1 cellular context compared by ENCODE assay signal in the genomic region with DNA sequence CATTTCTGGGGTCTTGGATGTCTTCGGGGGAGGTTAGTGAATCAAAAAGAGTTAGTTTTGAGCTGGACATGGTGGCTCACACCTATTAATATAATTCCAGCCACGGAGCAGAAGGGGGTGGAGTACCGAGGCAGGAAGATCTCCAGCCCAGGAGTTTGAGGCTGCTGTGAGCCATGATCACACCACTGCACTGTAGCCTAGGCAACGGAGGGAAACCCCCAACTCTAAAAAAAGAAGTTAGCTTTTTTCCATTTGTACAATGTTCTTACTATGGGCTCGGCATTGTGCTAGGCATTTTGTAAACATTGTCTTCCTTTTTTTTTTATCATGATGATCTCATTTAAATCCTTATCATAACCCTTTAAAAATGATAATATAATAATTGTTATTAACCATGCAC.
TF ChIP-seq lines count a peak whose summit lies in the region.

No MANE protein-coding gene starts in this region.

TF ChIP-seq in HepG2, 621 proteins besides CTCF, POLR2A, EP300 and RAD21:
- TF ChIP-seq, protein P1, sequence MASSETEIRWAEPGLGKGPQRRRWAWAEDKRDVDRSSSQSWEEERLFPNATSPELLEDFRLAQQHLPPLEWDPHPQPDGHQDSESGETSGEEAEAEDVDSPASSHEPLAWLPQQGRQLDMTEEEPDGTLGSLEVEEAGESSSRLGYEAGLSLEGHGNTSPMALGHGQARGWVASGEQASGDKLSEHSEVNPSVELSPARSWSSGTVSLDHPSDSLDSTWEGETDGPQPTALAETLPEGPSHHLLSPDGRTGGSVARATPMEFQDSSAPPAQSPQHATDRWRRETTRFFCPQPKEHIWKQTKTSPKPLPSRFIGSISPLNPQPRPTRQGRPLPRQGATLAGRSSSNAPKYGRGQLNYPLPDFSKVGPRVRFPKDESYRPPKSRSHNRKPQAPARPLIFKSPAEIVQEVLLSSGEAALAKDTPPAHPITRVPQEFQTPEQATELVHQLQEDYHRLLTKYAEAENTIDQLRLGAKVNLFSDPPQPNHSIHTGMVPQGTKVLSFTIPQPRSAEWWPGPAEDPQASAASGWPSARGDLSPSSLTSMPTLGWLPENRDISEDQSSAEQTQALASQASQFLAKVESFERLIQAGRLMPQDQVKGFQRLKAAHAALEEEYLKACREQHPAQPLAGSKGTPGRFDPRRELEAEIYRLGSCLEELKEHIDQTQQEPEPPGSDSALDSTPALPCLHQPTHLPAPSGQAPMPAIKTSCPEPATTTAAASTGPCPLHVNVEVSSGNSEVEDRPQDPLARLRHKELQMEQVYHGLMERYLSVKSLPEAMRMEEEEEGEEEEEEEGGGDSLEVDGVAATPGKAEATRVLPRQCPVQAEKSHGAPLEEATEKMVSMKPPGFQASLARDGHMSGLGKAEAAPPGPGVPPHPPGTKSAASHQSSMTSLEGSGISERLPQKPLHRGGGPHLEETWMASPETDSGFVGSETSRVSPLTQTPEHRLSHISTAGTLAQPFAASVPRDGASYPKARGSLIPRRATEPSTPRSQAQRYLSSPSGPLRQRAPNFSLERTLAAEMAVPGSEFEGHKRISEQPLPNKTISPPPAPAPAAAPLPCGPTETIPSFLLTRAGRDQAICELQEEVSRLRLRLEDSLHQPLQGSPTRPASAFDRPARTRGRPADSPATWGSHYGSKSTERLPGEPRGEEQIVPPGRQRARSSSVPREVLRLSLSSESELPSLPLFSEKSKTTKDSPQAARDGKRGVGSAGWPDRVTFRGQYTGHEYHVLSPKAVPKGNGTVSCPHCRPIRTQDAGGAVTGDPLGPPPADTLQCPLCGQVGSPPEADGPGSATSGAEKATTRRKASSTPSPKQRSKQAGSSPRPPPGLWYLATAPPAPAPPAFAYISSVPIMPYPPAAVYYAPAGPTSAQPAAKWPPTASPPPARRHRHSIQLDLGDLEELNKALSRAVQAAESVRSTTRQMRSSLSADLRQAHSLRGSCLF (CRISPR knock-in tag; IDR thresholded peaks at IDR 0.05; ENCODE audit: borderline replicate concordance), result no peak
- TF ChIP-seq ZNF7 (CRISPR knock-in tag; IDR thresholded peaks at IDR 0.05) (no peak), ZNF253 (CRISPR knock-in tag; IDR thresholded peaks at IDR 0.05; ENCODE audit: borderline replicate concordance) (no peak), LCORL (IDR thresholded peaks at IDR 0.05) (no peak), LCORL (CRISPR knock-in tag; IDR thresholded peaks at IDR 0.05) (no peak), RFX1 (IDR thresholded peaks at IDR 0.05) (peak; percentile 30; the same call in 1 of the 2 replicates), RCOR2 (CRISPR knock-in tag; IDR thresholded peaks at IDR 0.05) (no peak), RFX3 (CRISPR knock-in tag; IDR thresholded peaks at IDR 0.05) (peak; percentile 58; the same call in 1 of the 2 replicates), NFRKB (IDR thresholded peaks at IDR 0.05) (no peak), TBL1XR1 (IDR thresholded peaks at IDR 0.05; ENCODE audit: borderline replicate concordance, low read length, partially characterized antibody) (no peak), AKAP8 (CRISPR knock-in tag; IDR thresholded peaks at IDR 0.05) (no peak)
- TF ChIP-seq, protein P2, sequence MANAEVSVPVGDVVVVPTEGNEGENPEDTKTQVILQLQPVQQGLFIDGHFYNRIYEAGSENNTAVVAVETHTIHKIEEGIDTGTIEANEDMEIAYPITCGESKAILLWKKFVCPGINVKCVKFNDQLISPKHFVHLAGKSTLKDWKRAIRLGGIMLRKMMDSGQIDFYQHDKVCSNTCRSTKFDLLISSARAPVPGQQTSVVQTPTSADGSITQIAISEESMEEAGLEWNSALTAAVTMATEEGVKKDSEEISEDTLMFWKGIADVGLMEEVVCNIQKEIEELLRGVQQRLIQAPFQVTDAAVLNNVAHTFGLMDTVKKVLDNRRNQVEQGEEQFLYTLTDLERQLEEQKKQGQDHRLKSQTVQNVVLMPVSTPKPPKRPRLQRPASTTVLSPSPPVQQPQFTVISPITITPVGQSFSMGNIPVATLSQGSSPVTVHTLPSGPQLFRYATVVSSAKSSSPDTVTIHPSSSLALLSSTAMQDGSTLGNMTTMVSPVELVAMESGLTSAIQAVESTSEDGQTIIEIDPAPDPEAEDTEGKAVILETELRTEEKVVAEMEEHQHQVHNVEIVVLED (CRISPR knock-in tag; IDR thresholded peaks at IDR 0.05; ENCODE audit: borderline replicate concordance), result no peak
TF ChIP-seq in HepG2: peak in this region for 2.
